Comparison of ENCODE assay signal across 16 cellular contexts in the genomic region with DNA sequence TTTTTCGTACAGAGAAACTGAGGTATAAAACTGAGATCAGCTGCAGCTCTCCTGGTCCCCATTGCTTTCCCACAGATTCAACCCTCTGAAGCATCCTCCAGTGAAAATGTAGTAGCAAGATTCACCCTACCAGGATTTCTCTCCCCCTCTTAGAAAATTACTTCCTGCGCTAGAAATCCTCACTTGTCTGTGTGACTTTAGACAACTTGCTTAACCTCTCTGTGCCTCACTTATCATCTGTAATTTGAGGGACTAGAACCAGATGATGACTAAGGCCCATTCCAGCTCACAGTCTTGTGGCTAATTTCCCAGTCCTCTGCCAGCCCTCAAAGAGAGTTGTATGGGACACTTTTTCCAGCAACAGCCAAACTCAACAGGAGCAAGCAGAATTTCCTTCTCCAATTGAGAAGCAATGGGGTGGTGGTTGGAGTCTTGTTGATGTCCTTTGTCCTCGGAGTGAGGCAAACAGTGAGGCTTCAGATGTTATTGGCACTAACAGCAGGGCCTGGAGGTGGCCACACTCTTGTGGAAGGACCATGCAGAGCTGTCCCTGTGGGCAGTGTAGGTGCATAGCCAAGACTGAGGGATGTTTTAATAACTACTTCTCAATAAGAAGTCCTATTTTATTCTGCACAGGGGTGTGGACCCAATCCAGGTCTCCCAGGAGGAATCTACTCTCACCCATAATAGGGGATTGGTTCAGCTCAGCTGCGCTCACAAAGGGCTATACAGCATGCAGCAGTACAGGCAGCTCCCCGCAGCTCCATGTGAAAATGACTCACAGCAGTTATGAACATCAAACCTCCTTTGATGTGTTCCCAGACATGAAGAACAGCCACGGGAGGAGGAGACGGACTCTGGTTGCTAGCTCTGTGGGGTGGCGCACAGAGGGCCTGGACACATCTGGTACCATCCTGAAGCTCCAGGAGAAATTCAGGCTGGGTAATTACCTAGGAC.
DNase-seq lines count a peak whose midpoint lies in the region; ATAC-seq and TF ChIP-seq lines count a peak whose summit lies in the region.
"Had no signal": no experiment of that assay in that cellular context is flagged by ENCODE, and none has a peak within 500 bp of the region (broad histone marks: within the 10 kb centered on the region; RNA-seq: fewer than 3 reads in every experiment).

No MANE protein-coding gene starts in this region.

- H3K36me3 Mint-ChIP-seq in HFFc6 (ENCODE audit: low read depth): no peaks in the 10 kb centered on the region
- no peaks in the 10 kb centered on the region for H3K36me3 Mint-ChIP-seq in stimulated activated memory B cell treated with anti-CD40 and anti-IgM and Interleukin-4, amounts not matched to agents 10 μg/mL and 1 μg/mL and 100 μg/mL, for 72 hours

- peaks cover 48% of the 10 kb centered on the region for H3K27me3 Mint-ChIP-seq in HFFc6 (ENCODE audit: insufficient read depth)
- H3K27me3 Mint-ChIP-seq in stimulated activated memory B cell treated with anti-CD40 and anti-IgM and Interleukin-4, amounts not matched to agents 10 μg/mL and 1 μg/mL and 100 μg/mL, for 72 hours: no peaks in the 10 kb centered on the region
- H3K27me3 Mint-ChIP-seq: central memory CD8-positive, alpha-beta T cell; stimulated activated naive CD8-positive, alpha-beta T cell treated with anti-CD3 and anti-CD28 coated beads, Interleukin-15, amount 100 ng/mL, for 72 hours had no signal

- TF ChIP-seq CTCF in HFFc6 (IDR thresholded peaks at IDR 0.05) (no peak), foreskin keratinocyte (conservative IDR thresholded peaks at IDR 0.05) (no peak)

- no peaks in the 10 kb centered on the region for H3K9me3 ChIP-seq in adipocyte (ENCODE audit: control insufficient read depth, low read length)
- H3K9me3 ChIP-seq: left ventricle myocardium inferior, ovary had no signal

- H3K4me3 Mint-ChIP-seq in HFFc6: no peak overlapping the region
- H3K4me3 Mint-ChIP-seq in stimulated activated memory B cell treated with anti-CD40 and anti-IgM and Interleukin-4, amounts not matched to agents 10 μg/mL and 1 μg/mL and 100 μg/mL, for 72 hours: no peak overlapping the region
- H3K4me3 Mint-ChIP-seq: central memory CD8-positive, alpha-beta T cell; stimulated activated naive CD8-positive, alpha-beta T cell treated with anti-CD3 and anti-CD28 coated beads, Interleukin-15, amount 100 ng/mL, for 72 hours had no signal

- no peak overlapping the region for H3K4me3 ChIP-seq in adipocyte (ENCODE audit: low read length)
- H3K4me3 ChIP-seq: left ventricle myocardium inferior, ovary had no signal

- no peak overlapping the region for H3K27ac Mint-ChIP-seq in HFFc6
- H3K27ac Mint-ChIP-seq in stimulated activated memory B cell treated with anti-CD40 and anti-IgM and Interleukin-4, amounts not matched to agents 10 μg/mL and 1 μg/mL and 100 μg/mL, for 72 hours: peak overlapping the region; percentile 95
- H3K27ac Mint-ChIP-seq: stimulated activated naive CD8-positive, alpha-beta T cell treated with anti-CD3 and anti-CD28 coated beads, Interleukin-15, amount 100 ng/mL, for 72 hours had no signal

- no peak overlapping the region for H3K27ac ChIP-seq in foreskin keratinocyte
- H3K27ac ChIP-seq: left ventricle myocardium inferior, ovary had no signal

- peak; percentile 59 for ATAC-seq in foreskin keratinocyte
- no peak for ATAC-seq in stimulated activated memory B cell treated with anti-CD40 and anti-IgM and Interleukin-4, amounts not matched to agents 10 μg/mL and 1 μg/mL and 100 μg/mL, for 72 hours
- no peak for ATAC-seq in GM19397 (IDR thresholded peaks at IDR 0.05; ENCODE audit: unreplicated experiment)
- ATAC-seq: stimulated activated naive CD8-positive, alpha-beta T cell treated with anti-CD3 and anti-CD28 coated beads, Interleukin-15, amount 100 ng/mL, for 72 hours had no signal

- H3K9me3 Mint-ChIP-seq in HFFc6: no peaks in the 10 kb centered on the region
- H3K9me3 Mint-ChIP-seq in stimulated activated memory B cell treated with anti-CD40 and anti-IgM and Interleukin-4, amounts not matched to agents 10 μg/mL and 1 μg/mL and 100 μg/mL, for 72 hours: no peaks in the 10 kb centered on the region
- H3K9me3 Mint-ChIP-seq: central memory CD8-positive, alpha-beta T cell; stimulated activated naive CD8-positive, alpha-beta T cell treated with anti-CD3 and anti-CD28 coated beads, Interleukin-15, amount 100 ng/mL, for 72 hours had no signal

- no peaks in the 10 kb centered on the region for H3K36me3 ChIP-seq in adipocyte (ENCODE audit: control insufficient read depth, insufficient read depth, low read length, severe bottlenecking)
- H3K36me3 ChIP-seq: left ventricle myocardium inferior, ovary had no signal

- peaks cover 78% of the 10 kb centered on the region for H3K27me3 ChIP-seq in adipocyte (replicated peaks; ENCODE audit: control insufficient read depth, insufficient read depth, low read length)
- peaks cover 10% of the 10 kb centered on the region for H3K27me3 ChIP-seq in foreskin keratinocyte
- H3K27me3 ChIP-seq: ovary had no signal

- peaks cover 22% of the 10 kb centered on the region for H3K4me1 Mint-ChIP-seq in HFFc6 (ENCODE audit: low read depth)
- H3K4me1 Mint-ChIP-seq in stimulated activated memory B cell treated with anti-CD40 and anti-IgM and Interleukin-4, amounts not matched to agents 10 μg/mL and 1 μg/mL and 100 μg/mL, for 72 hours: peaks cover 72% of the 10 kb centered on the region
- H3K4me1 Mint-ChIP-seq: central memory CD8-positive, alpha-beta T cell; stimulated activated naive CD8-positive, alpha-beta T cell treated with anti-CD3 and anti-CD28 coated beads, Interleukin-15, amount 100 ng/mL, for 72 hours had no signal

- DNase-seq in HFFc6: peak; percentile 22
- peak; percentile 14 for DNase-seq in adipocyte (ENCODE audit: low read depth)
- DNase-seq in foreskin keratinocyte: peak; percentile 33 to 69
- DNase-seq in NCI-H128 (lab: John Stamatoyannopoulos, UW; ENCODE audit: unreplicated experiment): no peak
- no peak for DNase-seq in GM19240 (ENCODE audit: insufficient read length, low spot score)
- no peak for DNase-seq in GOT3 (lab: John Stamatoyannopoulos, UW)
- DNase-seq: activated CD4-positive, CD25-positive, alpha-beta regulatory T cell; activated T-cell treated with anti-CD3 and anti-CD28 coated beads, Interleukin-2, amount 50 U/mL, for 48 hours; left ventricle myocardium inferior; NCI-H510A treated with DMSO at 0.1 percent for 48 hours; ovary; SHP77; stimulated activated naive CD8-positive, alpha-beta T cell treated with anti-CD3 and anti-CD28 coated beads, Interleukin-15, amount 100 ng/mL, for 72 hours had no signal

- no peak overlapping the region for H3K9ac ChIP-seq in adipocyte (ENCODE audit: low read length)

- H3K4me1 ChIP-seq in adipocyte (ENCODE audit: control insufficient read depth, insufficient read depth, low read length): peaks cover 7% of the 10 kb centered on the region
- H3K4me1 ChIP-seq in foreskin keratinocyte: peaks cover 13% of the 10 kb centered on the region
- H3K4me1 ChIP-seq: left ventricle myocardium inferior had no signal

Comparison
In these comparisons a context has a peak if more than half of its experiments do, and no peak if none do; other contexts are left out.
1. DNase-seq: peak in HFFc6 (single experiment), adipocyte (single experiment) and foreskin keratinocyte (2 of 2); none in NCI-H128 (single experiment), GM19240 (single experiment) and GOT3 (single experiment).